ENCODE assay signal across 19 cellular contexts in the genomic region with DNA sequence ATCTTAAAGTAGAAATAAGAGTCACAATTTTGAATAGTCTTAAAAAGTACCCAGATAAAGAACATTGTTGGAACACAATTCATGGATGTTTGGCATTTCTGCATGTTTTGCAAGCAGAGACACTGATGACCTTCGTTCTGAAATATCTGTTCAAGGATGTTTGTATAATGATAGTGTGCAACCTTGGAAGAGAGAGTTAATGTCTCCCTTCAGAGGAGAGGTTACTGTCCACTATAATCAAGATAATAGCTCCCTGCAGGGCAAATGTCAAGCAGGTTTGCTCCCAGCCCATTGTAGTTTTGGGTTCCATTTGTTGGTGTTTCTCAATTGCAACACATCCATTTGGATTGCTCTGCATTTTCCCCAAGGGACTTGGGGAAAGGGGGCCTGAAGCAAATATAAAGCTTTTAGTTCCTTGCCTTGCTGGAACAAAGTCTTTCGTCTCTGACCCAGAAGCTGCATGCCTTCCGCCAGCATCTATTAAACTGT. TPM values are rescaled to one million over a fixed set of nuclear protein-coding genes. Genes with fewer than 3 reads are reported as not detected.
DNase-seq lines count a peak whose midpoint lies in the region; ATAC-seq and TF ChIP-seq lines count a peak whose summit lies in the region.
"Had no signal": no experiment of that assay in that cellular context is flagged by ENCODE, and none has a peak within 500 bp of the region (broad histone marks: within the 10 kb centered on the region; RNA-seq: fewer than 3 reads in every experiment).

No MANE protein-coding gene starts in this region.

- peaks cover 8% of the 10 kb centered on the region for H3F3A ChIP-seq in smooth muscle cell (ENCODE audit: low read depth)

- H3K4me1 ChIP-seq in right cardiac atrium (ENCODE audit: control insufficient read depth, insufficient read depth, low read length) = peaks cover 2% of the 10 kb centered on the region
- no peaks in the 10 kb centered on the region for H3K4me1 ChIP-seq in right atrium auricular region
- H3K4me1 ChIP-seq in smooth muscle cell (ENCODE audit: low read depth) = peaks cover 22% of the 10 kb centered on the region
- H3K4me1 ChIP-seq: psoas muscle, suprapubic skin had no signal

- H3K4me3 ChIP-seq in right cardiac atrium (ENCODE audit: low read length) = no peak overlapping the region
- H3K4me3 ChIP-seq in right atrium auricular region = no peak overlapping the region
- H3K4me3 ChIP-seq in cardiac fibroblast (replicated peaks in 1 of 2; ENCODE audit: low read depth in 2 of 2, low read length in 2 of 2) = no peak overlapping the region
- no peak overlapping the region for H3K4me3 ChIP-seq in smooth muscle cell
- H3K4me3 ChIP-seq: psoas muscle, suprapubic skin had no signal

- H3K27me3 ChIP-seq in right cardiac atrium (ENCODE audit: control insufficient read depth, insufficient read depth) (no peaks in the 10 kb centered on the region), right atrium auricular region (no peaks in the 10 kb centered on the region), smooth muscle cell (ENCODE audit: low read depth) (no peaks in the 10 kb centered on the region)
- H3K27me3 ChIP-seq: suprapubic skin had no signal

- H3K36me3 ChIP-seq in right atrium auricular region (no peaks in the 10 kb centered on the region), smooth muscle cell (ENCODE audit: low read depth) (no peaks in the 10 kb centered on the region)
- H3K36me3 ChIP-seq: suprapubic skin had no signal

- H3K27ac ChIP-seq in right cardiac atrium (ENCODE audit: low read length) = no peak overlapping the region
- no peak overlapping the region for H3K27ac ChIP-seq in right atrium auricular region
- peak overlapping the region; percentile 89 for H3K27ac ChIP-seq in smooth muscle cell (ENCODE audit: low read depth)
- H3K27ac ChIP-seq: psoas muscle, suprapubic skin had no signal

- TF ChIP-seq CTCF in right atrium auricular region (IDR thresholded peaks at IDR 0.05) (no peak), cardiac fibroblast (IDR thresholded peaks at IDR 0.05; ENCODE audit: low read depth, low read length) (no peak), smooth muscle cell (IDR thresholded peaks at IDR 0.05; ENCODE audit: borderline replicate concordance, insufficient read depth, poor library complexity, severe bottlenecking) (no peak)

- WGBS in right cardiac atrium = 43% methylated on average over 3 of the region's 3 CpGs
- WGBS in smooth muscle cell (ENCODE audit: low lambda C conversion rate) = 33% methylated on average over 3 of the region's 3 CpGs

- peak overlapping the region; percentile 65 for H3K9ac ChIP-seq in smooth muscle cell (ENCODE audit: low read depth)

- ATAC-seq in right cardiac atrium (peak; percentile 62 to 69), HG02678 (IDR thresholded peaks at IDR 0.05; ENCODE audit: unreplicated experiment) (no peak)
- ATAC-seq: activated CD4-positive, alpha-beta T cell treated with anti-CD3 and anti-CD28 coated beads for 36 hours; activated naive CD8-positive, alpha-beta T cell treated with anti-CD3 and anti-CD28 coated beads, Interleukin-2, amount 50 U/mL, for 24 hours; naive thymus-derived CD8-positive, alpha-beta T cell; psoas muscle had no signal

- peak overlapping the region; percentile 53 for H3K4me2 ChIP-seq in smooth muscle cell

- no peaks in the 10 kb centered on the region for H4K20me1 ChIP-seq in smooth muscle cell (ENCODE audit: low read depth)

- no peaks in the 10 kb centered on the region for H3K79me2 ChIP-seq in smooth muscle cell (ENCODE audit: low read depth)

- no peak for DNase-seq in right cardiac atrium
- DNase-seq in right atrium auricular region (ENCODE audit: low spot score) = no peak
- peak; percentile 16 to 42 for DNase-seq in cardiac fibroblast (ENCODE audit: low read depth in 2 of 2)
- DNase-seq in kidney tubule cell (ENCODE audit: low spot score) = peak; percentile 9
- DNase-seq in smooth muscle cell (lab: John Stamatoyannopoulos, UW; ENCODE audit: unreplicated experiment) = no peak
- no peak for DNase-seq in SKM-1 (lab: John Stamatoyannopoulos, UW; ENCODE audit: unreplicated experiment)
- DNase-seq in cerebellar nuclear complex (lab: John Stamatoyannopoulos, UW) = no peak
- DNase-seq: activated CD4-positive, alpha-beta T cell treated with anti-CD3 and anti-CD28 coated beads for 36 hours; activated naive CD8-positive, alpha-beta T cell treated with anti-CD3 and anti-CD28 coated beads, Interleukin-2, amount 50 U/mL, for 24 hours; C1 segment of cervical spinal cord; caudate nucleus; GDM1; mammary epithelial cell; naive thymus-derived CD8-positive, alpha-beta T cell; NCI-H1436; psoas muscle; stimulated activated CD4-positive, alpha-beta T cell treated with anti-CD3 and anti-CD28 coated beads, Interleukin-12 subunit alpha, Interleukin-12 subunit beta, amount 100 ng/mL, for 4 hours had no signal

- H3K9me3 ChIP-seq in right cardiac atrium (ENCODE audit: control insufficient read depth, low read length) (no peaks in the 10 kb centered on the region), right atrium auricular region (no peaks in the 10 kb centered on the region), smooth muscle cell (replicated peaks; ENCODE audit: low read depth) (no peaks in the 10 kb centered on the region)
- H3K9me3 ChIP-seq: psoas muscle, suprapubic skin had no signal

- H2AFZ ChIP-seq in smooth muscle cell (ENCODE audit: low read depth) = peak overlapping the region; percentile 14

- intact Hi-C loops in right cardiac atrium (cut with DNase I) = loop anchor here in 2 of 4 donors (5.0 to 10.0 kb wide), 2 partner anchors 145 to 148 kb away; no protein-coding TSS in a partner anchor

RNA-seq across cellular contexts. Expression of a gene that starts 45.2 kb away (rescaled TPM):
- total RNA-seq in right cardiac atrium (100 to 1,000 TPM; 127 to 259 (median 202) TPM), right atrium auricular region (100 to 1,000 TPM in 1 of 2 donors, 10 to 100 TPM in 1; 67.0 to 228 TPM), smooth muscle cell (4,221 and 4,749 TPM in 2 replicates)
- polyA plus RNA-seq in right cardiac atrium (115 TPM), smooth muscle cell (7,069 and 10,006 TPM in 2 replicates)
- total RNA-seq: naive thymus-derived CD8-positive, alpha-beta T cell had no signal
- polyA plus RNA-seq: naive thymus-derived CD8-positive, alpha-beta T cell had no signal

Comparison
In these comparisons a context has a peak if more than half of its experiments do, and no peak if none do; other contexts are left out.
1. DNase-seq: peak in cardiac fibroblast (2 of 2) and kidney tubule cell (single experiment); none in right cardiac atrium (0 of 3), right atrium auricular region (single experiment), smooth muscle cell (single experiment), SKM-1 (single experiment) and cerebellar nuclear complex (0 of 2).
2. RNA of a gene that starts 45.2 kb away (total RNA-seq): 4,221 to 4,749 TPM in smooth muscle cell; 127 to 259 TPM in right cardiac atrium and 67.0 to 228 TPM in right atrium auricular region; every median in the first group is over 10 times any median in the second.